ENCODE assay signal across 8 cellular contexts in the genomic region with DNA sequence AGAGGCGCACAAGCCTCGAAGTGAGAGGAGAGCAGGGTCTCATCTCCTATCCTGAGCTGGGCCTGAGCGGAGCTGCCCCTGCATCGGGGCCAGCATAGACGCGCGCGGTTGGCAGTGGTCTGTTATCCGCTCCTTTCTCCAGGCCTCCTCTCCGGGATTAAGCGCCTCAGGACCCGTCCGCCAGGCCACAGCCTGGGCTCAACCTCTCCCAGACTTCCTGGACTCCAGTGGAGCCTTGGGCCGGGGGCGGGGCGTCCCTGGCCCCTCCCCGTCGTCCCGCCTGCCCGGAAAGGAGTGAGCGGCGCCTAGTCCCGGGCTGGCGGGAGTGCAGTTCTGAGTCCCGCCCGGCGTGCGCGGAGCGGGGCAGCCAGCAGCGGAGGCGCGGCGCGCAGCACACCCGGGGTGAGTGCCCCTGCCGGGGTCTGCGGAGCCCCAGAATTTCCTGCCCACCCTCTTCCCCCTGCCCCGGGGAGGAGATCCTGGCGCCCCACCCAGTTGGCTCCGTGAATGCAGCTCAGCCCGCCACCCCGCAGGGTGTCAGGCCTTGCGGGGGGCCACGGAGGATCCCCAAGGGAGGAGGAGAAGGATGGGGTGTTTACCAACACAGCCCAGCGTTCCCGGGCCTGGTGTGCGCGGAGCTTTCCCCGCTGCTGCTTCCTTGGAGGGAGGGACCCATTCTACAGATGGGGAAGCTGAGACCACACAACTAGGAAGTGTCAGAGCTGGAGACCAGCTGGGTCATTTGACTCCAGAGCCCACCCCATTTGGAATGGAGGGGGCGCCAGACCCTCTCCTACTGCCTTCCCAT. TPM values are rescaled to one million over a fixed set of nuclear protein-coding genes. Genes with fewer than 3 reads are reported as not detected.
A peak's percentile ranks its signal among the peaks of the same experiment; 100 is the strongest.
DNase-seq lines count a peak whose midpoint lies in the region; ATAC-seq and TF ChIP-seq lines count a peak whose summit lies in the region.

A gene with protein sequence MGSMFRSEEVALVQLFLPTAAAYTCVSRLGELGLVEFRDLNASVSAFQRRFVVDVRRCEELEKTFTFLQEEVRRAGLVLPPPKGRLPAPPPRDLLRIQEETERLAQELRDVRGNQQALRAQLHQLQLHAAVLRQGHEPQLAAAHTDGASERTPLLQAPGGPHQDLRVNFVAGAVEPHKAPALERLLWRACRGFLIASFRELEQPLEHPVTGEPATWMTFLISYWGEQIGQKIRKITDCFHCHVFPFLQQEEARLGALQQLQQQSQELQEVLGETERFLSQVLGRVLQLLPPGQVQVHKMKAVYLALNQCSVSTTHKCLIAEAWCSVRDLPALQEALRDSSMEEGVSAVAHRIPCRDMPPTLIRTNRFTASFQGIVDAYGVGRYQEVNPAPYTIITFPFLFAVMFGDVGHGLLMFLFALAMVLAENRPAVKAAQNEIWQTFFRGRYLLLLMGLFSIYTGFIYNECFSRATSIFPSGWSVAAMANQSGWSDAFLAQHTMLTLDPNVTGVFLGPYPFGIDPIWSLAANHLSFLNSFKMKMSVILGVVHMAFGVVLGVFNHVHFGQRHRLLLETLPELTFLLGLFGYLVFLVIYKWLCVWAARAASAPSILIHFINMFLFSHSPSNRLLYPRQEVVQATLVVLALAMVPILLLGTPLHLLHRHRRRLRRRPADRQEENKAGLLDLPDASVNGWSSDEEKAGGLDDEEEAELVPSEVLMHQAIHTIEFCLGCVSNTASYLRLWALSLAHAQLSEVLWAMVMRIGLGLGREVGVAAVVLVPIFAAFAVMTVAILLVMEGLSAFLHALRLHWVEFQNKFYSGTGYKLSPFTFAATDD (plus strand): TSS at position 308 of the 808 bp plus-strand sequence. CDS start 2,247 bp downstream, outside the sequence.

- peak; percentile 49 for ATAC-seq in HG03280 (IDR thresholded peaks at IDR 0.05; ENCODE audit: unreplicated experiment)
- ATAC-seq in left cardiac atrium, result peak; percentile 87 to 88
- ATAC-seq in psoas muscle, result peak; percentile 72 to 82 (median 78)
- ATAC-seq in HG02870 (IDR thresholded peaks at IDR 0.05; ENCODE audit: unreplicated experiment), result no peak

- peaks cover 0 to 40% of the 10 kb centered on the region in 2 donors for H3K36me3 ChIP-seq in adrenal gland (replicated peaks in 1 of 2)
- peaks cover 0 to 25% of the 10 kb centered on the region in 2 donors for H3K36me3 ChIP-seq in psoas muscle (ENCODE audit: insufficient read depth in 1 of 2, low read depth in 1 of 2)

- peak; percentile 91 to 97 for TF ChIP-seq POLR2A in adrenal gland (IDR thresholded peaks at IDR 0.05)

- H3K9me3 ChIP-seq in adrenal gland (replicated peaks in 1 of 3) (no peaks in the 10 kb centered on the region), psoas muscle (no peaks in the 10 kb centered on the region)

- H3K4me1 ChIP-seq in adrenal gland (replicated peaks in 1 of 2) (peaks cover 56 to 79% of the 10 kb centered on the region in 2 donors), psoas muscle (peaks cover 18% of the 10 kb centered on the region)

- intact Hi-C loops in adrenal gland (cut with DNase I) (loop anchor here in 1 of 2 donors (5.0 kb wide), 1 partner anchor 83 kb away; a partner anchor contains a TSS), left cardiac atrium (cut with DNase I) (loop anchor here in 1 of 2 donors (10.0 kb wide), 2 partner anchors 86 to 166 kb away; a partner anchor contains a TSS), psoas muscle (cut with DNase I) (no loop called here)

- 4 to 21% (median 4%) methylated on average over 7 to 51 of the region's 51 CpGs for WGBS in adrenal gland, 4 donors
- 8 to 12% (median 10%) methylated on average over 40 to 51 of the region's 51 CpGs for WGBS in psoas muscle, 3 donors

- H3K4me3 ChIP-seq in adrenal gland (peak within 1 kb of the TSS; percentile 60 to 95 (median 92)), psoas muscle (peak within 1 kb of the TSS; percentile 75)

- peak; percentile 67 for DNase-seq in GF-D8 (lab: John Stamatoyannopoulos, UW)
- DNase-seq in SW 1271 (lab: John Stamatoyannopoulos, UW), result peak; percentile 66 to 83
- peak; percentile 88 to 93 (median 91) for DNase-seq in adrenal gland
- DNase-seq in left cardiac atrium, result peak; percentile 91
- DNase-seq in psoas muscle, result peak; percentile 90
- DNase-seq in NCI-H524 (lab: John Stamatoyannopoulos, UW), result no peak

- no peaks in the 10 kb centered on the region for H3K27me3 ChIP-seq in adrenal gland
- H3K27me3 ChIP-seq in psoas muscle (ENCODE audit: insufficient read depth in 3 of 3, low read length in 2 of 3), result no peaks in the 10 kb centered on the region

- peak within 1 kb of the TSS; percentile 78 to 97 (median 92) for H3K27ac ChIP-seq in adrenal gland
- H3K27ac ChIP-seq in psoas muscle, result peak within 1 kb of the TSS; percentile 77

- peak in 1 of 6 experiments; percentile 37 for TF ChIP-seq CTCF in adrenal gland (IDR thresholded peaks at IDR 0.05)
- no peak for TF ChIP-seq CTCF in psoas muscle (IDR thresholded peaks at IDR 0.05)

RNA-seq across cellular contexts. Expression of the gene that starts here (rescaled TPM):
- total RNA-seq in adrenal gland, result 100 to 1,000 TPM; 112 to 384 (median 258) TPM
- polyA plus RNA-seq in adrenal gland, result 1,000 to 10,000 TPM in 1 of 3 donors, 100 to 1,000 TPM in 1, 10 to 100 TPM in 1; 28.4 to 1,150 (median 823) TPM
- total RNA-seq in left cardiac atrium, result 10 to 100 TPM; 39.5 to 51.7 TPM
- total RNA-seq in psoas muscle, result 10 to 100 TPM; 11.4 to 14.6 (median 12.7) TPM
- 10 to 100 TPM; 10.9 to 20.1 (median 11.8) TPM for polyA plus RNA-seq in psoas muscle

Comparison
In these comparisons a context has a peak if more than half of its experiments do, and no peak if none do; other contexts are left out.
1. DNase-seq: peak in GF-D8 (single experiment), SW 1271 (2 of 2), adrenal gland (7 of 7), left cardiac atrium (single experiment) and psoas muscle (2 of 2); none in NCI-H524 (0 of 2).